17 cellular contexts compared by ENCODE assay signal in genomic region chr17:55567240-55568216, GRCh38. TPM values are rescaled to one million over a fixed set of nuclear protein-coding genes. Genes with fewer than 3 reads are reported as not detected.
DNase-seq lines count a peak whose midpoint lies in the region; ATAC-seq and TF ChIP-seq lines count a peak whose summit lies in the region.
"Had no signal": no experiment of that assay in that cellular context is flagged by ENCODE, and none has a peak within 500 bp of the region (broad histone marks: within the 10 kb centered on the region; RNA-seq: fewer than 3 reads in every experiment).

No MANE protein-coding gene starts in this region.

- WGBS in heart left ventricle, 4 donors: 38 to 54% (median 39%) methylated on average over 6 of the region's 6 CpGs

- H3K4me3 ChIP-seq in heart left ventricle: no peak overlapping the region
- no peak overlapping the region for H3K4me3 ChIP-seq in MG63
- H3K4me3 ChIP-seq: smooth muscle cell had no signal

- peak overlapping the region in 7 of 12 donors; percentile 13 to 54 (median 26) for H3K27ac ChIP-seq in heart left ventricle

- no peak for TF ChIP-seq POLR2A in heart left ventricle (IDR thresholded peaks at IDR 0.05)

- H3K9me3 ChIP-seq in heart left ventricle (no peaks in the 10 kb centered on the region), MG63 (no peaks in the 10 kb centered on the region)

- H3K27me3 ChIP-seq in heart left ventricle (peaks cover 0 to 6% (median 0%) of the 10 kb centered on the region in 9 donors), MG63 (no peaks in the 10 kb centered on the region)

- H3K4me1 ChIP-seq in heart left ventricle: peaks cover 0 to 3% (median 0%) of the 10 kb centered on the region in 12 donors

- DNase-seq in DMS 273 (lab: John Stamatoyannopoulos, UW; ENCODE audit: unreplicated experiment): peak; percentile 58
- DNase-seq in heart left ventricle: peak in 3 of 5 donors; percentile 24 to 55 (median 35)
- DNase-seq in omental fat pad (ENCODE audit: low spot score): no peak
- DNase-seq in MG63: no peak
- DNase-seq: activated naive CD4-positive, alpha-beta T cell treated with Interleukin-2 at 50 U/mL for 16 hours; MV-4-11; naive thymus-derived CD8-positive, alpha-beta T cell; NCI-H446; T1000 had no signal

- ATAC-seq in SK-N-SH treated with all-trans-retinoic acid at 6 μM for 48 hours (peak; percentile 59; the same call in 2 of the 3 replicates), heart left ventricle (peak in 3 of 4 donors; percentile 42 to 73 (median 70)), omental fat pad (ENCODE audit: low FRiP score) (peak; percentile 56), GM18870 (IDR thresholded peaks at IDR 0.05; ENCODE audit: unreplicated experiment) (no peak), GM18519 (IDR thresholded peaks at IDR 0.05; ENCODE audit: low FRiP score, unreplicated experiment) (no peak), GM18873 (IDR thresholded peaks at IDR 0.05; ENCODE audit: low FRiP score, unreplicated experiment) (no peak)
- ATAC-seq: esophagus mucosa; naive thymus-derived CD8-positive, alpha-beta T cell had no signal

- TF ChIP-seq CTCF in heart left ventricle (IDR thresholded peaks at IDR 0.05) (no peak), omental fat pad (IDR thresholded peaks at IDR 0.05) (no peak)

- intact Hi-C loops in heart left ventricle (cut with DNase I): no loop called here

- H3K36me3 ChIP-seq in heart left ventricle (no peaks in the 10 kb centered on the region), MG63 (no peaks in the 10 kb centered on the region)

TF ChIP-seq in SK-N-SH treated with all-trans-retinoic acid at 6 μM for 48 hours, 23 proteins besides CTCF, POLR2A, EP300 and RAD21:
- TF ChIP-seq PPARA (CRISPR knock-in tag; IDR thresholded peaks at IDR 0.05; ENCODE audit: borderline replicate concordance) (no peak), ZNF8 (CRISPR knock-in tag; IDR thresholded peaks at IDR 0.05) (no peak), ZC3H10 (CRISPR knock-in tag; IDR thresholded peaks at IDR 0.05) (no peak), GLIS3 (CRISPR knock-in tag; IDR thresholded peaks at IDR 0.05) (no peak), SNAI2 (CRISPR knock-in tag; IDR thresholded peaks at IDR 0.05) (0 out of 2 replicates have a peak, but pooled peaks have one; percentile 22), CSDC2 (CRISPR knock-in tag; IDR thresholded peaks at IDR 0.05) (no peak), ZFP3 (CRISPR knock-in tag; IDR thresholded peaks at IDR 0.05) (no peak), OSR1 (CRISPR knock-in tag; IDR thresholded peaks at IDR 0.05) (no peak), PATZ1 (CRISPR knock-in tag; IDR thresholded peaks at IDR 0.05; ENCODE audit: borderline replicate concordance) (no peak), ZNF70 (CRISPR knock-in tag; IDR thresholded peaks at IDR 0.05) (no peak), ZFP30 (CRISPR knock-in tag; IDR thresholded peaks at IDR 0.05) (no peak), BACH2 (CRISPR knock-in tag; IDR thresholded peaks at IDR 0.05; ENCODE audit: borderline replicate concordance) (no peak), TOX (CRISPR knock-in tag; IDR thresholded peaks at IDR 0.05; ENCODE audit: borderline replicate concordance) (no peak), ISL1 (CRISPR knock-in tag; IDR thresholded peaks at IDR 0.05) (0 out of 2 replicates have a peak, but pooled peaks have one; percentile 22), RARB (CRISPR knock-in tag; IDR thresholded peaks at IDR 0.05) (no peak), ZNF565 (CRISPR knock-in tag; conservative IDR thresholded peaks at IDR 0.05; ENCODE audit: low read depth) (no peak), ARNTL (CRISPR knock-in tag; IDR thresholded peaks at IDR 0.05; ENCODE audit: borderline replicate concordance, low read depth) (no peak), CREB5 (CRISPR knock-in tag; IDR thresholded peaks at IDR 0.05; ENCODE audit: low read depth) (no peak), ESRRG (CRISPR knock-in tag; IDR thresholded peaks at IDR 0.05) (no peak), TCF4 (CRISPR knock-in tag; IDR thresholded peaks at IDR 0.05; ENCODE audit: borderline replicate concordance) (peak; percentile 71; the same call in 1 of the 2 replicates)
- TF ChIP-seq, protein P1, sequence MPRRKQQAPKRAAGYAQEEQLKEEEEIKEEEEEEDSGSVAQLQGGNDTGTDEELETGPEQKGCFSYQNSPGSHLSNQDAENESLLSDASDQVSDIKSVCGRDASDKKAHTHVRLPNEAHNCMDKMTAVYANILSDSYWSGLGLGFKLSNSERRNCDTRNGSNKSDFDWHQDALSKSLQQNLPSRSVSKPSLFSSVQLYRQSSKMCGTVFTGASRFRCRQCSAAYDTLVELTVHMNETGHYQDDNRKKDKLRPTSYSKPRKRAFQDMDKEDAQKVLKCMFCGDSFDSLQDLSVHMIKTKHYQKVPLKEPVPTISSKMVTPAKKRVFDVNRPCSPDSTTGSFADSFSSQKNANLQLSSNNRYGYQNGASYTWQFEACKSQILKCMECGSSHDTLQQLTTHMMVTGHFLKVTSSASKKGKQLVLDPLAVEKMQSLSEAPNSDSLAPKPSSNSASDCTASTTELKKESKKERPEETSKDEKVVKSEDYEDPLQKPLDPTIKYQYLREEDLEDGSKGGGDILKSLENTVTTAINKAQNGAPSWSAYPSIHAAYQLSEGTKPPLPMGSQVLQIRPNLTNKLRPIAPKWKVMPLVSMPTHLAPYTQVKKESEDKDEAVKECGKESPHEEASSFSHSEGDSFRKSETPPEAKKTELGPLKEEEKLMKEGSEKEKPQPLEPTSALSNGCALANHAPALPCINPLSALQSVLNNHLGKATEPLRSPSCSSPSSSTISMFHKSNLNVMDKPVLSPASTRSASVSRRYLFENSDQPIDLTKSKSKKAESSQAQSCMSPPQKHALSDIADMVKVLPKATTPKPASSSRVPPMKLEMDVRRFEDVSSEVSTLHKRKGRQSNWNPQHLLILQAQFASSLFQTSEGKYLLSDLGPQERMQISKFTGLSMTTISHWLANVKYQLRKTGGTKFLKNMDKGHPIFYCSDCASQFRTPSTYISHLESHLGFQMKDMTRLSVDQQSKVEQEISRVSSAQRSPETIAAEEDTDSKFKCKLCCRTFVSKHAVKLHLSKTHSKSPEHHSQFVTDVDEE (CRISPR knock-in tag; IDR thresholded peaks at IDR 0.05): 0 out of 2 replicates have a peak, but pooled peaks have one; percentile 43
- TF ChIP-seq, protein P2, sequence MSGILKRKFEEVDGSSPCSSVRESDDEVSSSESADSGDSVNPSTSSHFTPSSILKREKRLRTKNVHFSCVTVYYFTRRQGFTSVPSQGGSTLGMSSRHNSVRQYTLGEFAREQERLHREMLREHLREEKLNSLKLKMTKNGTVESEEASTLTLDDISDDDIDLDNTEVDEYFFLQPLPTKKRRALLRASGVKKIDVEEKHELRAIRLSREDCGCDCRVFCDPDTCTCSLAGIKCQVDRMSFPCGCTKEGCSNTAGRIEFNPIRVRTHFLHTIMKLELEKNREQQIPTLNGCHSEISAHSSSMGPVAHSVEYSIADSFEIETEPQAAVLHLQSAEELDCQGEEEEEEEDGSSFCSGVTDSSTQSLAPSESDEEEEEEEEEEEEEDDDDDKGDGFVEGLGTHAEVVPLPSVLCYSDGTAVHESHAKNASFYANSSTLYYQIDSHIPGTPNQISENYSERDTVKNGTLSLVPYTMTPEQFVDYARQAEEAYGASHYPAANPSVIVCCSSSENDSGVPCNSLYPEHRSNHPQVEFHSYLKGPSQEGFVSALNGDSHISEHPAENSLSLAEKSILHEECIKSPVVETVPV (CRISPR knock-in tag; IDR thresholded peaks at IDR 0.05): no peak
- TF ChIP-seq, protein P3, sequence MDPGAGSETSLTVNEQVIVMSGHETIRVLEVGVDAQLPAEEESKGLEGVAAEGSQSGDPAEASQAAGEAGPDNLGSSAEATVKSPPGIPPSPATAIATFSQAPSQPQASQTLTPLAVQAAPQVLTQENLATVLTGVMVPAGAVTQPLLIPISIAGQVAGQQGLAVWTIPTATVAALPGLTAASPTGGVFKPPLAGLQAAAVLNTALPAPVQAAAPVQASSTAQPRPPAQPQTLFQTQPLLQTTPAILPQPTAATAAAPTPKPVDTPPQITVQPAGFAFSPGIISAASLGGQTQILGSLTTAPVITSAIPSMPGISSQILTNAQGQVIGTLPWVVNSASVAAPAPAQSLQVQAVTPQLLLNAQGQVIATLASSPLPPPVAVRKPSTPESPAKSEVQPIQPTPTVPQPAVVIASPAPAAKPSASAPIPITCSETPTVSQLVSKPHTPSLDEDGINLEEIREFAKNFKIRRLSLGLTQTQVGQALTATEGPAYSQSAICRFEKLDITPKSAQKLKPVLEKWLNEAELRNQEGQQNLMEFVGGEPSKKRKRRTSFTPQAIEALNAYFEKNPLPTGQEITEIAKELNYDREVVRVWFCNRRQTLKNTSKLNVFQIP (CRISPR knock-in tag; IDR thresholded peaks at IDR 0.05; ENCODE audit: borderline replicate concordance, low read depth): no peak
TF ChIP-seq in SK-N-SH treated with all-trans-retinoic acid at 6 μM for 48 hours: peak in this region for 4.

RNA-seq across cellular contexts. Expression of gene SMIM36, which starts 56.3 kb away (rescaled TPM):
- not detected for total RNA-seq in heart left ventricle
- not detected for polyA plus RNA-seq in heart left ventricle
- not detected for total RNA-seq in omental fat pad
- total RNA-seq in MG63 (2014; rRNA removed; shearing (Covaris generic); ENCODE audit: low replicate concordance): not detected in 2 replicates
- total RNA-seq: esophagus mucosa; HT1080; naive thymus-derived CD8-positive, alpha-beta T cell; smooth muscle cell; urinary bladder had no signal
- polyA plus RNA-seq: smooth muscle cell, urinary bladder had no signal

Comparison
In these comparisons a context has a peak if more than half of its experiments do, and no peak if none do; other contexts are left out.
1. DNase-seq: peak in DMS 273 (single experiment) and heart left ventricle (3 of 5); none in omental fat pad (single experiment) and MG63 (single experiment).
2. ATAC-seq: peak in SK-N-SH treated with all-trans-retinoic acid at 6 μM for 48 hours (single experiment), heart left ventricle (3 of 4) and omental fat pad (single experiment); none in GM18870 (single experiment), GM18519 (single experiment) and GM18873 (single experiment).